ENCODE assay signal across 1 cellular context in the genomic region with DNA sequence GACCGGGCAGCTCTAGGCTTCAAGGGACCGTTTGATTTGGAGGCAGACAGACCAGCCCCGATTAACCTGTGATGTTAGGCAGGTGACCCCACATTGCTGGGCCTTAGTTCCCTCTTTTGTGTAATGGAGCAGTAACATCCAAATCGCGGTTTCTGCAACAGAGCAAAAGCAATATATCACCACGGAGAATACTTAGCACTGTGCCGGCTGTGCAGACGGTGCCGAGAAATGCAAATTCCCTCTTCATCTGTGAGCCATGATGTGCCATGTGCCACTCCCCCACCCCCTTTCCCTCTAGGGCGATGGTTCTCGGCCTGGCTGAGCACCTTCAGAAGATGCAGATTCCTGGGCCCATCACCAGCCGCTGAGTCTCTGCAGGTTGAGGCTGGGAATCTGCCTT.
TF ChIP-seq lines count a peak whose summit lies in the region.

No MANE protein-coding gene starts in this region.

TF ChIP-seq in GM12878, 131 proteins besides CTCF, POLR2A, EP300 and RAD21:
- TF ChIP-seq BCL3 (IDR thresholded peaks at IDR 0.05; ENCODE audit: borderline replicate concordance, insufficient read depth, low read depth, low read length, poor library complexity, severe bottlenecking) (no peak), SIX5 (IDR thresholded peaks at IDR 0.05; ENCODE audit: low read depth, low read length, severe bottlenecking) (no peak), TCF12 (IDR thresholded peaks at IDR 0.05; ENCODE audit: low read depth, low read length) (no peak), SREBF1 (IDR thresholded peaks at IDR 0.05; ENCODE audit: low read length) (no peak), ZBTB11 (CRISPR knock-in tag; IDR thresholded peaks at IDR 0.05) (no peak), YBX1 (IDR thresholded peaks at IDR 0.05) (no peak), HCFC1 (IDR thresholded peaks at IDR 0.05; ENCODE audit: low read length) (no peak), HDAC2 (IDR thresholded peaks at IDR 0.05) (no peak), POLR2AphosphoS5 (IDR thresholded peaks at IDR 0.05; ENCODE audit: low read length) (no peak), ATF3 (IDR thresholded peaks at IDR 0.05; ENCODE audit: borderline replicate concordance, extremely low read depth, low read depth, low read length) (no peak), KAT2A (conservative IDR thresholded peaks at IDR 0.05; ENCODE audit: control insufficient read depth, low read depth, low read length) (no peak), ATF7 (IDR thresholded peaks at IDR 0.05; ENCODE audit: low read depth) (no peak), ASH2L (IDR thresholded peaks at IDR 0.05; ENCODE audit: borderline replicate concordance, low read depth) (no peak), NFXL1 (IDR thresholded peaks at IDR 0.05; ENCODE audit: borderline replicate concordance) (no peak), NR2F1 (conservative IDR thresholded peaks at IDR 0.05) (no peak)
- TF ChIP-seq, protein P1, sequence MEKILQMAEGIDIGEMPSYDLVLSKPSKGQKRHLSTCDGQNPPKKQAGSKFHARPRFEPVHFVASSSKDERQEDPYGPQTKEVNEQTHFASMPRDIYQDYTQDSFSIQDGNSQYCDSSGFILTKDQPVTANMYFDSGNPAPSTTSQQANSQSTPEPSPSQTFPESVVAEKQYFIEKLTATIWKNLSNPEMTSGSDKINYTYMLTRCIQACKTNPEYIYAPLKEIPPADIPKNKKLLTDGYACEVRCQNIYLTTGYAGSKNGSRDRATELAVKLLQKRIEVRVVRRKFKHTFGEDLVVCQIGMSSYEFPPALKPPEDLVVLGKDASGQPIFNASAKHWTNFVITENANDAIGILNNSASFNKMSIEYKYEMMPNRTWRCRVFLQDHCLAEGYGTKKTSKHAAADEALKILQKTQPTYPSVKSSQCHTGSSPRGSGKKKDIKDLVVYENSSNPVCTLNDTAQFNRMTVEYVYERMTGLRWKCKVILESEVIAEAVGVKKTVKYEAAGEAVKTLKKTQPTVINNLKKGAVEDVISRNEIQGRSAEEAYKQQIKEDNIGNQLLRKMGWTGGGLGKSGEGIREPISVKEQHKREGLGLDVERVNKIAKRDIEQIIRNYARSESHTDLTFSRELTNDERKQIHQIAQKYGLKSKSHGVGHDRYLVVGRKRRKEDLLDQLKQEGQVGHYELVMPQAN (conservative IDR thresholded peaks at IDR 0.05) = no peak
- TF ChIP-seq, protein P2, sequence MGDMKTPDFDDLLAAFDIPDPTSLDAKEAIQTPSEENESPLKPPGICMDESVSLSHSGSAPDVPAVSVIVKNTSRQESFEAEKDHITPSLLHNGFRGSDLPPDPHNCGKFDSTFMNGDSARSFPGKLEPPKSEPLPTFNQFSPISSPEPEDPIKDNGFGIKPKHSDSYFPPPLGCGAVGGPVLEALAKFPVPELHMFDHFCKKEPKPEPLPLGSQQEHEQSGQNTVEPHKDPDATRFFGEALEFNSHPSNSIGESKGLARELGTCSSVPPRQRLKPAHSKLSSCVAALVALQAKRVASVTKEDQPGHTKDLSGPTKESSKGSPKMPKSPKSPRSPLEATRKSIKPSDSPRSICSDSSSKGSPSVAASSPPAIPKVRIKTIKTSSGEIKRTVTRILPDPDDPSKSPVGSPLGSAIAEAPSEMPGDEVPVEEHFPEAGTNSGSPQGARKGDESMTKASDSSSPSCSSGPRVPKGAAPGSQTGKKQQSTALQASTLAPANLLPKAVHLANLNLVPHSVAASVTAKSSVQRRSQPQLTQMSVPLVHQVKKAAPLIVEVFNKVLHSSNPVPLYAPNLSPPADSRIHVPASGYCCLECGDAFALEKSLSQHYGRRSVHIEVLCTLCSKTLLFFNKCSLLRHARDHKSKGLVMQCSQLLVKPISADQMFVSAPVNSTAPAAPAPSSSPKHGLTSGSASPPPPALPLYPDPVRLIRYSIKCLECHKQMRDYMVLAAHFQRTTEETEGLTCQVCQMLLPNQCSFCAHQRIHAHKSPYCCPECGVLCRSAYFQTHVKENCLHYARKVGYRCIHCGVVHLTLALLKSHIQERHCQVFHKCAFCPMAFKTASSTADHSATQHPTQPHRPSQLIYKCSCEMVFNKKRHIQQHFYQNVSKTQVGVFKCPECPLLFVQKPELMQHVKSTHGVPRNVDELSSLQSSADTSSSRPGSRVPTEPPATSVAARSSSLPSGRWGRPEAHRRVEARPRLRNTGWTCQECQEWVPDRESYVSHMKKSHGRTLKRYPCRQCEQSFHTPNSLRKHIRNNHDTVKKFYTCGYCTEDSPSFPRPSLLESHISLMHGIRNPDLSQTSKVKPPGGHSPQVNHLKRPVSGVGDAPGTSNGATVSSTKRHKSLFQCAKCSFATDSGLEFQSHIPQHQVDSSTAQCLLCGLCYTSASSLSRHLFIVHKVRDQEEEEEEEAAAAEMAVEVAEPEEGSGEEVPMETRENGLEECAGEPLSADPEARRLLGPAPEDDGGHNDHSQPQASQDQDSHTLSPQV (IDR thresholded peaks at IDR 0.05) = no peak
- TF ChIP-seq, protein P3, sequence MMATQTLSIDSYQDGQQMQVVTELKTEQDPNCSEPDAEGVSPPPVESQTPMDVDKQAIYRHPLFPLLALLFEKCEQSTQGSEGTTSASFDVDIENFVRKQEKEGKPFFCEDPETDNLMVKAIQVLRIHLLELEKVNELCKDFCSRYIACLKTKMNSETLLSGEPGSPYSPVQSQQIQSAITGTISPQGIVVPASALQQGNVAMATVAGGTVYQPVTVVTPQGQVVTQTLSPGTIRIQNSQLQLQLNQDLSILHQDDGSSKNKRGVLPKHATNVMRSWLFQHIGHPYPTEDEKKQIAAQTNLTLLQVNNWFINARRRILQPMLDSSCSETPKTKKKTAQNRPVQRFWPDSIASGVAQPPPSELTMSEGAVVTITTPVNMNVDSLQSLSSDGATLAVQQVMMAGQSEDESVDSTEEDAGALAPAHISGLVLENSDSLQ (IDR thresholded peaks at IDR 0.05) = no peak
